Comparison of ENCODE assay signal across 9 cellular contexts in the genomic region with DNA sequence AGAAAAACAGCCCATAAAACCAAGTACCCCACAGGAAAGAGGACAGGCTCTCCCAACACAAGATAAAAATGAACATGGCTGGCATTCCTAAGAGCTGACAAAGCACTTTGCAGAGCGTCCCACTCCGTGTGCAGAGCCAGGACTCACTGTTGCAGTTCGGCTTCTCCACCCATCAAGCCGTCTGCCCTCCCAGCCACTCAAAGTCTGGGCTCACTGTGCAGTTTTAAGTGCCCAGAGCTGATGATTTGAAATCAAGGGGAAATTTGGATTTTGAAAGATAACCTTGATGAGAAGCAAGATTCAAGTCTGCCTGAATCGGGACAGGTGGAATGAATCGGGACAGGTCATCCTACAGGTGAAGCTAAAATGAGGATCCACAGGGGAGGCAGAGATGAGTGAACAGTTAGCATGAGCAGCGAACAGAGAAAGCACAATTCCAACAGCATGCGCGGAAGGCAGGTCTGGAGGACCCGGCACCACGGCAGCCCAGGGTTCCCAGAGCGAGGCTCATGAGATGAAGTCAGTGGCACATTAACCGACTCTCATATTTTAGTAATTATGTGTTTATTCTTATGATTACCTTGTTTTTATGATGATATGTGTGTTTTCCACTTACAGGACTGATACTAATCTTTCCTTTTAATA. TPM values are rescaled to one million over a fixed set of nuclear protein-coding genes. Genes with fewer than 3 reads are reported as not detected.
DNase-seq lines count a peak whose midpoint lies in the region; ATAC-seq and TF ChIP-seq lines count a peak whose summit lies in the region.
"Had no signal": no experiment of that assay in that cellular context is flagged by ENCODE, and none has a peak within 500 bp of the region (broad histone marks: within the 10 kb centered on the region; RNA-seq: fewer than 3 reads in every experiment).

No MANE protein-coding gene starts in this region.

- BruUV-seq in PC-3 (replicated peaks; lab: Mats Ljungman, UMichigan), result no TSS peak

- CTCF ChIA-PET in PC-3 (lab: Charles Lee), result interaction anchor here (1.6 kb wide), 1 partner anchor 106 kb away, joined by 9 read pairs; no protein-coding TSS in a partner anchor

- no peak overlapping the region for H3K4me2 ChIP-seq in DND-41 (ENCODE audit: insufficient read depth, low read length)
- peak overlapping the region; percentile 65 for H3K4me2 ChIP-seq in PC-3 (ENCODE audit: low read length)
- no peak overlapping the region for H3K4me2 ChIP-seq in fibroblast of lung (ENCODE audit: extremely low read depth, insufficient read depth, low read length)

- no peak overlapping the region for H3K9ac ChIP-seq in DND-41 (ENCODE audit: low read depth, low read length)
- H3K9ac ChIP-seq in PC-3 (ENCODE audit: low read length), result no peak overlapping the region
- no peak overlapping the region for H3K9ac ChIP-seq in fibroblast of lung (ENCODE audit: insufficient read depth, low read length)

- DNase-seq in DND-41 (no peak), PC-3 (peak; percentile 78), fibroblast of lung (ENCODE audit: low read depth in 2 of 2) (peak; percentile 69 to 84), posterior vena cava (ENCODE audit: low spot score) (peak; percentile 76), tibial nerve (ENCODE audit: low spot score in 2 of 2) (no peak), cerebellar cortex (ENCODE audit: low spot score) (no peak)
- DNase-seq in activated CD8-positive, alpha-beta memory T cell treated with anti-CD3 and anti-CD28 coated beads, Interleukin-2, amount 50 U/mL, for 4 hours, result no peak
- DNase-seq: gastrocnemius medialis had no signal

- no peak for TF ChIP-seq POLR2A in tibial nerve (IDR thresholded peaks at IDR 0.05)

- no peak overlapping the region for H3K4me3 ChIP-seq in DND-41 (ENCODE audit: low read depth in 1 of 2, low read length in 2 of 2)
- H3K4me3 ChIP-seq in PC-3 (ENCODE audit: low read length), result no peak overlapping the region
- H3K4me3 ChIP-seq in fibroblast of lung (replicated peaks in 1 of 4; ENCODE audit: control extremely low read depth in 1 of 4, insufficient read depth in 1 of 4, low read depth in 3 of 4, low read length in 4 of 4), result no peak overlapping the region
- H3K4me3 ChIP-seq in tibial nerve, result no peak overlapping the region
- H3K4me3 ChIP-seq: gastrocnemius medialis had no signal

- intact Hi-C loops in PC-3 (cut with micrococcal nuclease), result loop anchor here (10.0 kb wide), 1 partner anchor 59 kb away; no protein-coding TSS in a partner anchor
- intact Hi-C loops in posterior vena cava (cut with DNase I), result no loop called here

- no peaks in the 10 kb centered on the region for H3K9me2 ChIP-seq in PC-3 (replicated peaks; ENCODE audit: low read length)

- H3K4me1 ChIP-seq in DND-41 (ENCODE audit: insufficient read depth, low read length), result peaks cover 19% of the 10 kb centered on the region
- H3K4me1 ChIP-seq in PC-3 (ENCODE audit: insufficient read depth, low read length), result peaks cover 37% of the 10 kb centered on the region
- peaks cover 3% of the 10 kb centered on the region for H3K4me1 ChIP-seq in fibroblast of lung (ENCODE audit: control insufficient read depth, extremely low read depth, insufficient read depth, low read length)
- no peaks in the 10 kb centered on the region for H3K4me1 ChIP-seq in tibial nerve
- H3K4me1 ChIP-seq: gastrocnemius medialis had no signal

- ATAC-seq in DND-41 (ENCODE audit: insufficient read depth, low read depth), result no peak
- ATAC-seq in PC-3, result peak; percentile 69
- ATAC-seq in HG02763 (IDR thresholded peaks at IDR 0.05; ENCODE audit: unreplicated experiment), result no peak
- ATAC-seq: gastrocnemius medialis had no signal

- POLR2A ChIA-PET in PC-3 (lab: Charles Lee; ENCODE audit: unreplicated experiment), result no interaction called here

- H2AFZ ChIP-seq in DND-41 (ENCODE audit: low read depth, low read length) (no peak overlapping the region), PC-3 (ENCODE audit: low read length) (0 out of 2 replicates have a peak overlapping the region, but pooled peaks have one; percentile 21), fibroblast of lung (ENCODE audit: low read length) (no peak overlapping the region)

- H4K20me1 ChIP-seq in DND-41 (ENCODE audit: insufficient read depth, low read length) (no peaks in the 10 kb centered on the region), PC-3 (ENCODE audit: low read length) (no peaks in the 10 kb centered on the region), fibroblast of lung (ENCODE audit: control insufficient read depth, extremely low read depth, insufficient read depth, low read length) (no peaks in the 10 kb centered on the region)

- peak overlapping the region; percentile 46; the same call in 1 of the 2 replicates for H3K27ac ChIP-seq in DND-41 (ENCODE audit: low read length)
- H3K27ac ChIP-seq in PC-3 (ENCODE audit: low read length), result peak overlapping the region; percentile 34
- no peak overlapping the region for H3K27ac ChIP-seq in fibroblast of lung (ENCODE audit: insufficient read depth, low read length)
- no peak overlapping the region for H3K27ac ChIP-seq in tibial nerve
- H3K27ac ChIP-seq: gastrocnemius medialis had no signal

- no peak for TF ChIP-seq EP300 in tibial nerve (IDR thresholded peaks at IDR 0.05)

- no peaks in the 10 kb centered on the region for H3F3A ChIP-seq in PC-3 (ENCODE audit: low read length, unreplicated experiment)

- H3K79me2 ChIP-seq in DND-41 (ENCODE audit: insufficient read depth, low read length) (no peaks in the 10 kb centered on the region), PC-3 (ENCODE audit: low read length) (no peaks in the 10 kb centered on the region), fibroblast of lung (ENCODE audit: control insufficient read depth, insufficient read depth, low read length) (no peaks in the 10 kb centered on the region)

- H3K27me3 ChIP-seq in DND-41 (ENCODE audit: insufficient read depth, low read length, poor library complexity) (no peaks in the 10 kb centered on the region), PC-3 (ENCODE audit: low read length) (no peaks in the 10 kb centered on the region), fibroblast of lung (ENCODE audit: control insufficient read depth, insufficient read depth, low read length) (no peaks in the 10 kb centered on the region), tibial nerve (no peaks in the 10 kb centered on the region)
- H3K27me3 ChIP-seq: gastrocnemius medialis had no signal

- 63 to 68% methylated on average over 13 of the region's 13 CpGs for WGBS in tibial nerve, 2 donors

- TF ChIP-seq CTCF in DND-41 (IDR thresholded peaks at IDR 0.05; ENCODE audit: borderline replicate concordance, extremely low read depth, low read length, poor library complexity, severe bottlenecking) (no peak), PC-3 (conservative IDR thresholded peaks at IDR 0.05; ENCODE audit: low read depth, low read length) (no peak), fibroblast of lung (conservative IDR thresholded peaks at IDR 0.05 in 1 of 2, IDR thresholded peaks at IDR 0.05 in 1 of 2; ENCODE audit: low read depth in 1 of 2, low read length in 2 of 2) (no peak), tibial nerve (IDR thresholded peaks at IDR 0.05) (no peak)

- H3K36me3 ChIP-seq in DND-41 (ENCODE audit: insufficient read depth, low read length), result peaks cover 97% of the 10 kb centered on the region
- H3K36me3 ChIP-seq in PC-3 (ENCODE audit: low read depth, low read length), result peaks cover 3% of the 10 kb centered on the region
- no peaks in the 10 kb centered on the region for H3K36me3 ChIP-seq in fibroblast of lung (ENCODE audit: control insufficient read depth, insufficient read depth, low read length)
- H3K36me3 ChIP-seq in tibial nerve, result peaks cover 0 to 5% (median 0%) of the 10 kb centered on the region in 3 donors
- H3K36me3 ChIP-seq: gastrocnemius medialis had no signal

- H3K9me3 ChIP-seq in DND-41 (ENCODE audit: insufficient read depth, low read length, severe bottlenecking), result no peaks in the 10 kb centered on the region
- no peaks in the 10 kb centered on the region for H3K9me3 ChIP-seq in PC-3 (ENCODE audit: low read length)
- no peaks in the 10 kb centered on the region for H3K9me3 ChIP-seq in fibroblast of lung (ENCODE audit: control insufficient read depth, insufficient read depth, low read depth, low read length)
- peaks cover 0 to 5% (median 0%) of the 10 kb centered on the region in 4 donors for H3K9me3 ChIP-seq in tibial nerve
- H3K9me3 ChIP-seq: gastrocnemius medialis had no signal

RNA-seq across cellular contexts. Expression of gene GPR68, which starts 39.8 kb away (rescaled TPM):
- total RNA-seq in PC-3 (2014; rRNA removed), result 0.35 and 1.5 TPM in 2 replicates
- total RNA-seq in fibroblast of lung, result 0.26 and 0.66 TPM in 2 replicates
- 0.37 and 1.3 TPM in 2 replicates for polyA plus RNA-seq in fibroblast of lung
- polyA plus RNA-seq in fibroblast of lung (2012), result 0.36 and 2.2 TPM in 2 replicates
- 5.5 TPM in 1 of 2 replicates, not detected in the other for polyA minus RNA-seq in fibroblast of lung (ENCODE audit: low replicate concordance)
- total RNA-seq in posterior vena cava, result 1 to 10 TPM; 3.2 to 6.4 TPM
- 1 to 10 TPM in 1 of 4 donors, under 1 TPM in 3; 0.21 to 4.1 (median 0.52) TPM for total RNA-seq in tibial nerve

Comparison
In these comparisons a context has a peak if more than half of its experiments do, and no peak if none do; other contexts are left out.
1. DNase-seq: peak in PC-3 (single experiment), fibroblast of lung (2 of 2) and posterior vena cava (single experiment); none in DND-41 (single experiment), tibial nerve (0 of 2), cerebellar cortex (single experiment) and activated CD8-positive, alpha-beta memory T cell treated with anti-CD3 and anti-CD28 coated beads, Interleukin-2, amount 50 U/mL, for 4 hours (single experiment).
2. H3K27ac ChIP-seq: peak in DND-41 (single experiment) and PC-3 (single experiment); none in fibroblast of lung (single experiment) and tibial nerve (0 of 4).